13 cellular contexts compared by ENCODE assay signal in genomic region chr12:2306012-2306411, GRCh38.
DNase-seq lines count a peak whose midpoint lies in the region; ATAC-seq and TF ChIP-seq lines count a peak whose summit lies in the region.
"Had no signal": no experiment of that assay in that cellular context is flagged by ENCODE, and none has a peak within 500 bp of the region (broad histone marks: within the 10 kb centered on the region; RNA-seq: fewer than 3 reads in every experiment).

No MANE protein-coding gene starts in this region.

- intact Hi-C loops in gastrocnemius medialis (cut with DNase I; ENCODE audit: low total_unique reads) = no loop called here

- DNase-seq in NCI-H1417 (lab: John Stamatoyannopoulos, UW) (peak; percentile 30 to 79 (median 73)), NCI-H1417 treated with DMSO at 0.1 percent for 48 hours (lab: John Stamatoyannopoulos, UW) (no peak), NCI-H128 (lab: John Stamatoyannopoulos, UW; ENCODE audit: unreplicated experiment) (peak; percentile 76), gastrocnemius medialis (no peak)
- no peak for DNase-seq in effector CD4-positive, alpha-beta T cell
- DNase-seq in stimulated activated CD4-positive, alpha-beta T cell treated with anti-CD3 and anti-CD28 coated beads, Interleukin-4, amount 100 ng/mL, for 4 hours = no peak
- DNase-seq: NCI-H1436, SK-N-SH had no signal

- H3K9me3 Mint-ChIP-seq in brain = peaks cover 0 to 6% (median 3%) of the 10 kb centered on the region in 5 experiments

- H3K27me3 ChIP-seq in gastrocnemius medialis = no peaks in the 10 kb centered on the region
- H3K27me3 ChIP-seq: breast epithelium had no signal

- H3K9me3 ChIP-seq in gastrocnemius medialis = peaks cover 0 to 4% (median 0%) of the 10 kb centered on the region in 3 donors

- no peaks in the 10 kb centered on the region for H3K4me1 ChIP-seq in gastrocnemius medialis
- H3K4me1 ChIP-seq: A549, breast epithelium had no signal

- H3K36me3 ChIP-seq in gastrocnemius medialis = no peaks in the 10 kb centered on the region
- H3K36me3 ChIP-seq: breast epithelium had no signal

- peaks cover 47% of the 10 kb centered on the region for H3K4me1 Mint-ChIP-seq in brain

- in situ Hi-C loops in gastrocnemius medialis (cut with MboI; ENCODE audit: low sequenced_read_pairs in 4 of 4) = no loop called here

- H3K27me3 Mint-ChIP-seq in brain = peaks cover 3% of the 10 kb centered on the region

- ATAC-seq in gastrocnemius medialis (no peak), SK-N-SH treated with all-trans-retinoic acid at 6 μM for 48 hours (no peak)
- ATAC-seq: A549 had no signal

- H3K4me3 ChIP-seq in gastrocnemius medialis = no peak overlapping the region
- H3K4me3 ChIP-seq: A549, breast epithelium, lung had no signal

- peak overlapping the region in 3 of 4 donors; percentile 17 to 41 (median 20) for H3K27ac ChIP-seq in gastrocnemius medialis
- H3K27ac ChIP-seq: A549 had no signal

- no peaks in the 10 kb centered on the region for H3K36me3 Mint-ChIP-seq in brain

- TF ChIP-seq POLR2A in gastrocnemius medialis (IDR thresholded peaks at IDR 0.05) = no peak

- H3K4me3 Mint-ChIP-seq in brain = no peak overlapping the region

- peak overlapping the region in 4 of 5 experiments; percentile 3 to 44 (median 34) for H3K27ac Mint-ChIP-seq in brain

- TF ChIP-seq CTCF in brain (conservative IDR thresholded peaks at IDR 0.05) (no peak), gastrocnemius medialis (IDR thresholded peaks at IDR 0.05 in 4 of 5, conservative IDR thresholded peaks at IDR 0.05 in 1 of 5) (no peak)

TF ChIP-seq in SK-N-SH treated with all-trans-retinoic acid at 6 μM for 48 hours, 23 proteins besides CTCF, POLR2A, EP300 and RAD21:
- TF ChIP-seq POU6F1 (CRISPR knock-in tag; IDR thresholded peaks at IDR 0.05; ENCODE audit: borderline replicate concordance, low read depth) (no peak), ZNF565 (CRISPR knock-in tag; conservative IDR thresholded peaks at IDR 0.05; ENCODE audit: low read depth) (no peak), RARB (CRISPR knock-in tag; IDR thresholded peaks at IDR 0.05) (no peak), OSR1 (CRISPR knock-in tag; IDR thresholded peaks at IDR 0.05) (no peak), ZC3H10 (CRISPR knock-in tag; IDR thresholded peaks at IDR 0.05) (no peak), ZFP3 (CRISPR knock-in tag; IDR thresholded peaks at IDR 0.05) (no peak), SNAI2 (CRISPR knock-in tag; IDR thresholded peaks at IDR 0.05) (no peak), ISL1 (CRISPR knock-in tag; IDR thresholded peaks at IDR 0.05) (no peak), TSHZ2 (CRISPR knock-in tag; IDR thresholded peaks at IDR 0.05) (no peak), TCF4 (CRISPR knock-in tag; IDR thresholded peaks at IDR 0.05; ENCODE audit: borderline replicate concordance) (no peak), ZNF70 (CRISPR knock-in tag; IDR thresholded peaks at IDR 0.05) (no peak), ZNF8 (CRISPR knock-in tag; IDR thresholded peaks at IDR 0.05) (no peak), TOX (CRISPR knock-in tag; IDR thresholded peaks at IDR 0.05; ENCODE audit: borderline replicate concordance) (no peak), CREB5 (CRISPR knock-in tag; IDR thresholded peaks at IDR 0.05; ENCODE audit: low read depth) (no peak), GLIS3 (CRISPR knock-in tag; IDR thresholded peaks at IDR 0.05) (no peak)

Comparison
In these comparisons a context has a peak if more than half of its experiments do, and no peak if none do; other contexts are left out.
1. DNase-seq: peak in NCI-H1417 (3 of 3) and NCI-H128 (single experiment); none in NCI-H1417 treated with DMSO at 0.1 percent for 48 hours (single experiment), gastrocnemius medialis (0 of 2), effector CD4-positive, alpha-beta T cell (single experiment) and stimulated activated CD4-positive, alpha-beta T cell treated with anti-CD3 and anti-CD28 coated beads, Interleukin-4, amount 100 ng/mL, for 4 hours (0 of 2).